1 cellular context compared by ENCODE assay signal in the genomic region with DNA sequence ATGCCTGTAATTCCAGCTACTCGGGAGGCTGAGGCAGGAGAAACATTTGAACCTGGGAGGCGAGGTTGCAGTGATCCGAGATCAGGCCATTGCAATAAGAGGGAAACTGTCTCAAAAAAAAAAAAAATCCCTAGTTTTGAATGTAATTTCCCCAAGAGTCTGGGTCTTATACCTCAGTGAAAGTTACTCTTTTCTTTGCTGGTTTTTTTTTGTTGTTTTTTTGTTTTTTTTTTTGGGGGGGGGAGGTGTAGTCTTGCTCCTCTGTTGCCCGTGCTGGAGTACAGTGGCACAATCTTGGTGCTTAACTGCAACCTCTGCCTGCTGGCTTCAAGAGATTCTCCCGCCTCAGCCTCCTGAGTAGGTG.
TF ChIP-seq lines count a peak whose summit lies in the region.

No MANE protein-coding gene starts in this region.

TF ChIP-seq in A549, 52 proteins besides CTCF, POLR2A, EP300 and RAD21:
- TF ChIP-seq ZC3H11A (IDR thresholded peaks at IDR 0.05) (no peak), NFE2L2 (conservative IDR thresholded peaks at IDR 0.05; ENCODE audit: low read length) (no peak), NPAS2 (CRISPR knock-in tag; IDR thresholded peaks at IDR 0.05; ENCODE audit: borderline replicate concordance) (no peak), HEYL (CRISPR knock-in tag; IDR thresholded peaks at IDR 0.05) (no peak), MAZ (IDR thresholded peaks at IDR 0.05; ENCODE audit: borderline replicate concordance, low read depth, low read length) (no peak), ZSCAN20 (CRISPR knock-in tag; IDR thresholded peaks at IDR 0.05) (no peak), ZFP36 (IDR thresholded peaks at IDR 0.05; ENCODE audit: borderline replicate concordance, partially characterized antibody) (no peak)
- TF ChIP-seq, protein P1, sequence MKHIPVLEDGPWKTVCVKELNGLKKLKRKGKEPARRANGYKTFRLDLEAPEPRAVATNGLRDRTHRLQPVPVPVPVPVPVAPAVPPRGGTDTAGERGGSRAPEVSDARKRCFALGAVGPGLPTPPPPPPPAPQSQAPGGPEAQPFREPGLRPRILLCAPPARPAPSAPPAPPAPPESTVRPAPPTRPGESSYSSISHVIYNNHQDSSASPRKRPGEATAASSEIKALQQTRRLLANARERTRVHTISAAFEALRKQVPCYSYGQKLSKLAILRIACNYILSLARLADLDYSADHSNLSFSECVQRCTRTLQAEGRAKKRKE (CRISPR knock-in tag; IDR thresholded peaks at IDR 0.05; ENCODE audit: low read depth), result no peak
- TF ChIP-seq, protein P2, sequence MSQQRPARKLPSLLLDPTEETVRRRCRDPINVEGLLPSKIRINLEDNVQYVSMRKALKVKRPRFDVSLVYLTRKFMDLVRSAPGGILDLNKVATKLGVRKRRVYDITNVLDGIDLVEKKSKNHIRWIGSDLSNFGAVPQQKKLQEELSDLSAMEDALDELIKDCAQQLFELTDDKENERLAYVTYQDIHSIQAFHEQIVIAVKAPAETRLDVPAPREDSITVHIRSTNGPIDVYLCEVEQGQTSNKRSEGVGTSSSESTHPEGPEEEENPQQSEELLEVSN (IDR thresholded peaks at IDR 0.05; ENCODE audit: borderline replicate concordance, low read depth), result no peak
TF ChIP-seq in A549: peak in this region for 0.
